ENCODE assay signal across 19 cellular contexts in genomic region chr12:11753826-11754225, GRCh38.
DNase-seq lines count a peak whose midpoint lies in the region; ATAC-seq and TF ChIP-seq lines count a peak whose summit lies in the region.
"Had no signal": no experiment of that assay in that cellular context is flagged by ENCODE, and none has a peak within 500 bp of the region (broad histone marks: within the 10 kb centered on the region; RNA-seq: fewer than 3 reads in every experiment).

No MANE protein-coding gene starts in this region.

- H3K27me3 ChIP-seq in ascending aorta (no peaks in the 10 kb centered on the region), transverse colon (no peaks in the 10 kb centered on the region)

- TF ChIP-seq POLR2A in transverse colon (IDR thresholded peaks at IDR 0.05) = no peak

- TF ChIP-seq CTCF in ascending aorta (IDR thresholded peaks at IDR 0.05) (no peak), transverse colon (IDR thresholded peaks at IDR 0.05) (no peak)

- no peak for TF ChIP-seq EP300 in transverse colon (IDR thresholded peaks at IDR 0.05; ENCODE audit: low read depth)

- no peaks in the 10 kb centered on the region for H3K9me3 Mint-ChIP-seq in T-helper 1 cell treated with Interleukin-12 subunit alpha and Interleukin-12 subunit beta and Interleukin-4 antibody, amounts not matched to agents 30 μg/mL and 1 μg/mL, for 36 hours
- peaks cover 0 to 2% (median 0%) of the 10 kb centered on the region in 7 donors for H3K9me3 Mint-ChIP-seq in naive B cell
- H3K9me3 Mint-ChIP-seq: activated CD4-positive, alpha-beta memory T cell treated with anti-CD3 and anti-CD28 coated beads for 36 hours; CD4-positive, alpha-beta T cell; nephron progenitor cell had no signal

- WGBS in transverse colon (ENCODE audit: low coverage in 1 of 2), 2 donors = 79 to 80% methylated on average over 3 to 5 of the region's 5 CpGs

- peaks cover 46% of the 10 kb centered on the region for H3K36me3 Mint-ChIP-seq in T-helper 1 cell treated with Interleukin-12 subunit alpha and Interleukin-12 subunit beta and Interleukin-4 antibody, amounts not matched to agents 30 μg/mL and 1 μg/mL, for 36 hours (ENCODE audit: low read depth)
- H3K36me3 Mint-ChIP-seq in naive B cell = peaks cover 12 to 18% of the 10 kb centered on the region in 2 donors

- H3K27ac Mint-ChIP-seq in T-helper 1 cell treated with Interleukin-12 subunit alpha and Interleukin-12 subunit beta and Interleukin-4 antibody, amounts not matched to agents 30 μg/mL and 1 μg/mL, for 36 hours = peak overlapping the region; percentile 22
- H3K27ac Mint-ChIP-seq in naive B cell = peak overlapping the region in 4 of 6 donors; percentile 60 to 91 (median 77)
- H3K27ac Mint-ChIP-seq: activated CD4-positive, alpha-beta memory T cell treated with anti-CD3 and anti-CD28 coated beads for 36 hours; CD4-positive, alpha-beta T cell; nephron progenitor cell had no signal

- no peak overlapping the region for H3K4me3 Mint-ChIP-seq in T-helper 1 cell treated with Interleukin-12 subunit alpha and Interleukin-12 subunit beta and Interleukin-4 antibody, amounts not matched to agents 30 μg/mL and 1 μg/mL, for 36 hours
- no peak overlapping the region for H3K4me3 Mint-ChIP-seq in naive B cell
- H3K4me3 Mint-ChIP-seq: activated CD4-positive, alpha-beta memory T cell treated with anti-CD3 and anti-CD28 coated beads for 36 hours; CD4-positive, alpha-beta T cell; nephron progenitor cell had no signal

- H3K36me3 ChIP-seq in ascending aorta (no peaks in the 10 kb centered on the region), transverse colon (peaks cover 0 to 8% (median 0%) of the 10 kb centered on the region in 4 donors)

- H3K27me3 Mint-ChIP-seq in T-helper 1 cell treated with Interleukin-12 subunit alpha and Interleukin-12 subunit beta and Interleukin-4 antibody, amounts not matched to agents 30 μg/mL and 1 μg/mL, for 36 hours (ENCODE audit: low read depth) = no peaks in the 10 kb centered on the region
- no peaks in the 10 kb centered on the region for H3K27me3 Mint-ChIP-seq in naive B cell
- H3K27me3 Mint-ChIP-seq: activated CD4-positive, alpha-beta memory T cell treated with anti-CD3 and anti-CD28 coated beads for 36 hours; CD4-positive, alpha-beta T cell had no signal

- H3K4me1 Mint-ChIP-seq in T-helper 1 cell treated with Interleukin-12 subunit alpha and Interleukin-12 subunit beta and Interleukin-4 antibody, amounts not matched to agents 30 μg/mL and 1 μg/mL, for 36 hours (ENCODE audit: low read depth) = peaks cover 29% of the 10 kb centered on the region
- peaks cover 50 to 60% (median 57%) of the 10 kb centered on the region in 3 donors for H3K4me1 Mint-ChIP-seq in naive B cell

- H3K27ac ChIP-seq in ascending aorta (peak overlapping the region; percentile 90 to 93), transverse colon (peak overlapping the region; percentile 74 to 87 (median 82))
- H3K27ac ChIP-seq: 22Rv1 had no signal

- H3K4me1 ChIP-seq in ascending aorta (peaks cover 30 to 60% of the 10 kb centered on the region in 2 donors), transverse colon (peaks cover 29 to 63% (median 41%) of the 10 kb centered on the region in 4 donors)

- ATAC-seq in naive B cell (ENCODE audit: low read depth in 2 of 2) (no peak), sciatic nerve (no peak)
- ATAC-seq: Panc1 had no signal

- no peak overlapping the region for H3K4me3 ChIP-seq in ascending aorta
- no peak overlapping the region for H3K4me3 ChIP-seq in transverse colon

- DNase-seq in T-helper 1 cell = no peak
- peak in 1 of 2 donors; percentile 77 for DNase-seq in ascending aorta (ENCODE audit: low spot score in 2 of 2)
- DNase-seq in naive B cell = no peak
- no peak for DNase-seq in transverse colon
- no peak for DNase-seq in sciatic nerve (ENCODE audit: low spot score)
- no peak for DNase-seq in activated naive CD4-positive, alpha-beta T cell treated with Interleukin-2 at 50 U/mL for 16 hours
- DNase-seq in anterior cingulate cortex (lab: John Stamatoyannopoulos, UW) = no peak
- DNase-seq: activated CD4-positive, alpha-beta memory T cell treated with anti-CD3 and anti-CD28 coated beads for 36 hours; CD4-positive, alpha-beta T cell; cerebellar nuclear complex; DND-41; mammary epithelial cell; NCI-H748 treated with DMSO at 0.1 percent for 48 hours; nephron progenitor cell; right cardiac atrium; stimulated activated CD4-positive, alpha-beta T cell treated with anti-CD3 and anti-CD28 coated beads, Interleukin-2, amount 100 ng/mL, for 24 hours had no signal

- H3K9me3 ChIP-seq in ascending aorta = no peaks in the 10 kb centered on the region
- H3K9me3 ChIP-seq in transverse colon = no peaks in the 10 kb centered on the region

- in situ Hi-C loops in transverse colon (cut with MboI; ENCODE audit: low pct_ligation_motif_present in 1 of 4, low pct_unique_long_range_greater_than_20kb in 1 of 4, low sequenced_read_pairs in 3 of 4) = no loop called here

- intact Hi-C loops in ascending aorta (cut with DNase I) (loop anchor here (2.0 to 10.0 kb wide), 3 partner anchors 47 to 111 kb away; partner anchors contain the start of gene ETV6), transverse colon (cut with DNase I; ENCODE audit: low total_unique reads) (loop anchor here (10.0 kb wide), 1 partner anchor 51 kb away; no protein-coding TSS in a partner anchor), sciatic nerve (cut with DNase I) (no loop called here)
